26 cellular contexts compared by ENCODE assay signal in genomic region chr3:124261301-124261700, GRCh38.
DNase-seq lines count a peak whose midpoint lies in the region; ATAC-seq and TF ChIP-seq lines count a peak whose summit lies in the region.
"Had no signal": no experiment of that assay in that cellular context is flagged by ENCODE, and none has a peak within 500 bp of the region (broad histone marks: within the 10 kb centered on the region; RNA-seq: fewer than 3 reads in every experiment).

No MANE protein-coding gene starts in this region.

- no peak for TF ChIP-seq POLR2A in stomach (IDR thresholded peaks at IDR 0.05)

- ATAC-seq in natural killer cell: no peak
- no peak for ATAC-seq in GM21526 (IDR thresholded peaks at IDR 0.05; ENCODE audit: low FRiP score, unreplicated experiment)
- ATAC-seq: activated CD8-positive, alpha-beta memory T cell treated with anti-CD3 and anti-CD28 coated beads, Interleukin-2, amount 10 ng/mL, durations not matched to agents 7 days and 5 days; activated naive CD8-positive, alpha-beta T cell treated with anti-CD3 and anti-CD28 coated beads, Interleukin-2, amount 50 U/mL, for 24 hours had no signal

- H3K9me3 Mint-ChIP-seq in natural killer cell: no peaks in the 10 kb centered on the region
- H3K9me3 Mint-ChIP-seq: activated naive CD8-positive, alpha-beta T cell treated with anti-CD3 and anti-CD28 coated beads, Interleukin-2, amount 50 U/mL, for 24 hours; activated T-helper 2 cell treated with anti-CD3 and anti-CD28 coated beads, Interferon-gamma antibody, Interleukin-2, Interleukin-4, amounts not matched to agents 10 μg/mL and 5 μg/mL and 100 μg/mL, durations not matched to agents 14 hours and 24 hours and 36 hours; central memory CD8-positive, alpha-beta T cell; naive B cell; stimulated activated naive CD8-positive, alpha-beta T cell treated with anti-CD3 and anti-CD28 coated beads, Interleukin-15, Interleukin-2, amounts not matched to agents 100 ng/mL and 50 ng/mL, for 24 hours had no signal

- WGBS in stomach, 5 donors: 27 to 59% (median 45%) methylated on average over 2 of the region's 2 CpGs

- no peaks in the 10 kb centered on the region for H3K36me3 Mint-ChIP-seq in natural killer cell
- H3K36me3 Mint-ChIP-seq: activated CD8-positive, alpha-beta memory T cell treated with anti-CD3 and anti-CD28 coated beads, Interleukin-2, amount 10 ng/mL, durations not matched to agents 7 days and 5 days; CD4-positive, CD25-positive, alpha-beta regulatory T cell; naive B cell had no signal

- TF ChIP-seq CTCF in stomach (IDR thresholded peaks at IDR 0.05) (no peak), natural killer cell (IDR thresholded peaks at IDR 0.05) (no peak), GM10266 (IDR thresholded peaks at IDR 0.05; ENCODE audit: control insufficient read depth, insufficient read depth, low read depth, missing control alignments) (no peak)

- H3K27me3 ChIP-seq in stomach: no peaks in the 10 kb centered on the region
- H3K27me3 ChIP-seq: heart left ventricle, pancreas had no signal

- DNase-seq in EL: peak; percentile 47
- peak; percentile 75 for DNase-seq in astrocyte of the hippocampus (ENCODE audit: low read depth, low spot score)
- peak; percentile 53 for DNase-seq in kidney glomerular epithelial cell (lab: John Stamatoyannopoulos, UW)
- DNase-seq in stomach: no peak
- no peak for DNase-seq in natural killer cell
- no peak for DNase-seq in hypothalamus (lab: John Stamatoyannopoulos, UW)
- DNase-seq in GM10266 (ENCODE audit: extremely low spot score): no peak
- DNase-seq: activated CD4-positive, alpha-beta T cell treated with anti-CD3 and anti-CD28 coated beads for 48 hours; activated CD8-positive, alpha-beta memory T cell treated with anti-CD3 and anti-CD28 coated beads, Interleukin-2, amount 10 ng/mL, durations not matched to agents 7 days and 5 days; activated naive CD8-positive, alpha-beta T cell treated with anti-CD3 and anti-CD28 coated beads, Interleukin-2, amount 50 U/mL, for 24 hours; CD4-positive, CD25-positive, alpha-beta regulatory T cell; DMS153; effector CD8-positive, alpha-beta T cell; heart left ventricle; Karpas-422; naive B cell; NCI-H1092 treated with DMSO at 0.1 percent for 48 hours; NCI-H2081 treated with DMSO at 0.1 percent for 48 hours; NCI-H510A treated with DMSO at 0.1 percent for 48 hours; pancreas; stimulated activated CD4-positive, alpha-beta T cell treated with anti-CD3 and anti-CD28 coated beads, Interleukin-2, amount 100 ng/mL, for 48 hours had no signal

- intact Hi-C loops in stomach (cut with DNase I; ENCODE audit: low total_unique reads) (no loop called here), natural killer cell (cut with micrococcal nuclease) (no loop called here)

- no peak overlapping the region for H3K27ac Mint-ChIP-seq in natural killer cell
- H3K27ac Mint-ChIP-seq: activated CD8-positive, alpha-beta memory T cell treated with anti-CD3 and anti-CD28 coated beads, Interleukin-2, amount 10 ng/mL, durations not matched to agents 7 days and 5 days; activated naive CD8-positive, alpha-beta T cell treated with anti-CD3 and anti-CD28 coated beads, Interleukin-2, amount 50 U/mL, for 24 hours; activated T-helper 2 cell treated with anti-CD3 and anti-CD28 coated beads, Interferon-gamma antibody, Interleukin-2, Interleukin-4, amounts not matched to agents 10 μg/mL and 5 μg/mL and 100 μg/mL, durations not matched to agents 14 hours and 24 hours and 36 hours; CD4-positive, CD25-positive, alpha-beta regulatory T cell; naive B cell; stimulated activated naive CD8-positive, alpha-beta T cell treated with anti-CD3 and anti-CD28 coated beads, Interleukin-15, Interleukin-2, amounts not matched to agents 100 ng/mL and 50 ng/mL, for 24 hours had no signal

- no peaks in the 10 kb centered on the region for H3K36me3 ChIP-seq in stomach
- H3K36me3 ChIP-seq: pancreas had no signal

- no peaks in the 10 kb centered on the region for H3K4me1 Mint-ChIP-seq in natural killer cell
- H3K4me1 Mint-ChIP-seq: activated CD8-positive, alpha-beta memory T cell treated with anti-CD3 and anti-CD28 coated beads, Interleukin-2, amount 10 ng/mL, durations not matched to agents 7 days and 5 days; activated naive CD8-positive, alpha-beta T cell treated with anti-CD3 and anti-CD28 coated beads, Interleukin-2, amount 50 U/mL, for 24 hours; CD4-positive, CD25-positive, alpha-beta regulatory T cell; central memory CD8-positive, alpha-beta T cell had no signal

- H3K4me1 ChIP-seq in stomach: peaks cover 0 to 49% (median 20%) of the 10 kb centered on the region in 4 donors
- H3K4me1 ChIP-seq: pancreas had no signal

- peak overlapping the region in 4 of 5 donors; percentile 46 to 69 (median 59) for H3K27ac ChIP-seq in stomach
- H3K27ac ChIP-seq: pancreas had no signal

- H3K4me3 ChIP-seq in stomach: no peak overlapping the region
- H3K4me3 ChIP-seq: heart left ventricle, pancreas, skin epidermis had no signal

- H3K4me3 Mint-ChIP-seq in natural killer cell: no peak overlapping the region
- H3K4me3 Mint-ChIP-seq: activated CD8-positive, alpha-beta memory T cell treated with anti-CD3 and anti-CD28 coated beads, Interleukin-2, amount 10 ng/mL, durations not matched to agents 7 days and 5 days; activated naive CD8-positive, alpha-beta T cell treated with anti-CD3 and anti-CD28 coated beads, Interleukin-2, amount 50 U/mL, for 24 hours; CD4-positive, CD25-positive, alpha-beta regulatory T cell; central memory CD8-positive, alpha-beta T cell; naive B cell; stimulated activated naive CD8-positive, alpha-beta T cell treated with anti-CD3 and anti-CD28 coated beads, Interleukin-15, Interleukin-2, amounts not matched to agents 100 ng/mL and 50 ng/mL, for 24 hours had no signal

- peaks cover 5 to 7% of the 10 kb centered on the region in 2 donors for H3K27me3 Mint-ChIP-seq in natural killer cell (ENCODE audit: low read depth in 2 of 2)
- H3K27me3 Mint-ChIP-seq: activated naive CD8-positive, alpha-beta T cell treated with anti-CD3 and anti-CD28 coated beads, Interleukin-2, amount 50 U/mL, for 24 hours had no signal

- no peaks in the 10 kb centered on the region for H3K9me3 ChIP-seq in stomach
- H3K9me3 ChIP-seq: heart left ventricle, pancreas had no signal

- no peak for TF ChIP-seq EP300 in stomach (IDR thresholded peaks at IDR 0.05)

Comparison
In these comparisons a context has a peak if more than half of its experiments do, and no peak if none do; other contexts are left out.
1. DNase-seq: peak in EL (single experiment), astrocyte of the hippocampus (single experiment) and kidney glomerular epithelial cell (single experiment); none in stomach (single experiment), natural killer cell (single experiment), hypothalamus (0 of 51) and GM10266 (single experiment).